Comparison of ENCODE assay signal across 25 cellular contexts in the genomic region with DNA sequence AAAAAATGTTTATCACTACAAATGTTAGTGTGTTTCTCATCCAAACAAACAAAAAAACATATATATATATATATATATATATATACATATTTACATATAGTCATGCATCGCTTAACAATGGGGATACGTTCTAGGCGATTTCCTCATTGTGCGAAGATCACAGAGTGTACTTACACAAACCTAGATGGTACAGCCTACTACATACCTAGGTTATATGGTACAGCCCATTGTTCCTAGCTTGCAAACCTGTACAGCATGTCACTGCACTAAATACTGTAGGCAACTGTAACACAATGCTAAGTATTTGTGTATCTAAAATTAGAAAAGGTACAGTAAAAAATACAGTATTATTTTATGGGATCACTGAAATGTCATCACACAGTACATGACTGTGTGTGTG. TPM values are rescaled to one million over a fixed set of nuclear protein-coding genes. Genes with fewer than 3 reads are reported as not detected.
A peak's percentile ranks its signal among the peaks of the same experiment; 100 is the strongest.
DNase-seq lines count a peak whose midpoint lies in the region; ATAC-seq and TF ChIP-seq lines count a peak whose summit lies in the region.
"Had no signal": no experiment of that assay in that cellular context is flagged by ENCODE, and none has a peak within 500 bp of the region (broad histone marks: within the 10 kb centered on the region; RNA-seq: fewer than 3 reads in every experiment).

No MANE protein-coding gene starts in this region.

- peak overlapping the region; percentile 89 for H3K27ac ChIP-seq in CD4-positive, CD25-positive, alpha-beta regulatory T cell (ENCODE audit: insufficient read depth, low read length, poor library complexity, severe bottlenecking)
- H3K27ac ChIP-seq: adrenal gland, breast epithelium had no signal

- H3K36me3 Mint-ChIP-seq in CD4-positive, CD25-positive, alpha-beta regulatory T cell = no peaks in the 10 kb centered on the region
- H3K36me3 Mint-ChIP-seq in IgD-negative memory B cell (no peaks in the 10 kb centered on the region), memory B cell (no peaks in the 10 kb centered on the region), osteocyte (ENCODE audit: unreplicated experiment) (no peaks in the 10 kb centered on the region)
- H3K36me3 Mint-ChIP-seq in activated CD8-positive, alpha-beta T cell treated with anti-CD3 and anti-CD28 coated beads, Interleukin-2, amount 10 ng/mL, durations not matched to agents 7 days and 5 days (ENCODE audit: low read depth) = peaks cover 8% of the 10 kb centered on the region
- H3K36me3 Mint-ChIP-seq: type B pancreatic cell had no signal

- H3K9me3 ChIP-seq in CD4-positive, CD25-positive, alpha-beta regulatory T cell (ENCODE audit: control insufficient read depth in 2 of 2, low read length in 2 of 2) = no peaks in the 10 kb centered on the region
- H3K9me3 ChIP-seq: adrenal gland, breast epithelium, heart right ventricle had no signal

- H3K9me3 Mint-ChIP-seq in CD4-positive, CD25-positive, alpha-beta regulatory T cell = no peaks in the 10 kb centered on the region
- H3K9me3 Mint-ChIP-seq in IgD-negative memory B cell = no peaks in the 10 kb centered on the region
- no peaks in the 10 kb centered on the region for H3K9me3 Mint-ChIP-seq in activated CD8-positive, alpha-beta T cell treated with anti-CD3 and anti-CD28 coated beads, Interleukin-2, amount 10 ng/mL, durations not matched to agents 7 days and 5 days (ENCODE audit: insufficient read depth)
- no peaks in the 10 kb centered on the region for H3K9me3 Mint-ChIP-seq in memory B cell
- no peaks in the 10 kb centered on the region for H3K9me3 Mint-ChIP-seq in osteocyte (ENCODE audit: unreplicated experiment)
- H3K9me3 Mint-ChIP-seq: stimulated activated naive CD8-positive, alpha-beta T cell treated with anti-CD3 and anti-CD28 coated beads, Interleukin-15, amount 100 ng/mL, for 72 hours; type B pancreatic cell had no signal

- H3K36me3 ChIP-seq in CD4-positive, CD25-positive, alpha-beta regulatory T cell (ENCODE audit: control insufficient read depth, insufficient read depth, low read length) = no peaks in the 10 kb centered on the region
- H3K36me3 ChIP-seq: adrenal gland, breast epithelium, heart right ventricle had no signal

- no peak for TF ChIP-seq CTCF in osteocyte (IDR thresholded peaks at IDR 0.05)

- H3K4me1 ChIP-seq in CD4-positive, CD25-positive, alpha-beta regulatory T cell (ENCODE audit: control insufficient read depth, insufficient read depth, low read length, poor library complexity, severe bottlenecking) = peaks cover 78% of the 10 kb centered on the region
- H3K4me1 ChIP-seq: breast epithelium had no signal

- CTCF ChIA-PET in activated CD8-positive, alpha-beta T cell treated with anti-CD3 and anti-CD28 coated beads, Interleukin-2, amount 10 ng/mL, durations not matched to agents 7 days and 5 days (lab: Charles Lee) = interaction anchor here (1.8 to 15.9 kb wide), 2 partner anchors 12 to 17 kb away, joined by 11 to 406 read pairs; a partner anchor contains a TSS

- H3K27me3 Mint-ChIP-seq in CD4-positive, CD25-positive, alpha-beta regulatory T cell = no peaks in the 10 kb centered on the region
- H3K27me3 Mint-ChIP-seq in IgD-negative memory B cell (peaks cover 3% of the 10 kb centered on the region), memory B cell (no peaks in the 10 kb centered on the region), osteocyte (ENCODE audit: unreplicated experiment) (no peaks in the 10 kb centered on the region)
- H3K27me3 Mint-ChIP-seq in activated CD8-positive, alpha-beta T cell treated with anti-CD3 and anti-CD28 coated beads, Interleukin-2, amount 10 ng/mL, durations not matched to agents 7 days and 5 days (ENCODE audit: low read depth) = no peaks in the 10 kb centered on the region
- H3K27me3 Mint-ChIP-seq: stimulated activated naive CD8-positive, alpha-beta T cell treated with anti-CD3 and anti-CD28 coated beads, Interleukin-15, amount 100 ng/mL, for 72 hours; type B pancreatic cell had no signal

- H3K4me1 Mint-ChIP-seq in CD4-positive, CD25-positive, alpha-beta regulatory T cell = peaks cover 18 to 79% (median 37%) of the 10 kb centered on the region in 4 donors
- H3K4me1 Mint-ChIP-seq in IgD-negative memory B cell = peaks cover 31 to 58% (median 45%) of the 10 kb centered on the region in 3 donors
- H3K4me1 Mint-ChIP-seq in activated CD8-positive, alpha-beta T cell treated with anti-CD3 and anti-CD28 coated beads, Interleukin-2, amount 10 ng/mL, durations not matched to agents 7 days and 5 days (ENCODE audit: low read depth) = peaks cover 64% of the 10 kb centered on the region
- peaks cover 30% of the 10 kb centered on the region for H3K4me1 Mint-ChIP-seq in memory B cell
- H3K4me1 Mint-ChIP-seq in osteocyte (ENCODE audit: unreplicated experiment) = peaks cover 18% of the 10 kb centered on the region

- ATAC-seq in CD4-positive, CD25-positive, alpha-beta regulatory T cell (ENCODE audit: low read depth in 2 of 2) = no peak
- no peak for ATAC-seq in activated CD8-positive, alpha-beta T cell treated with anti-CD3 and anti-CD28 coated beads, Interleukin-2, amount 10 ng/mL, durations not matched to agents 7 days and 5 days
- no peak for ATAC-seq in memory B cell (ENCODE audit: low read depth)
- no peak for ATAC-seq in esophagus mucosa
- ATAC-seq: heart right ventricle; left lobe of liver; stimulated activated naive CD8-positive, alpha-beta T cell treated with anti-CD3 and anti-CD28 coated beads, Interleukin-15, amount 100 ng/mL, for 72 hours had no signal

- H3K27me3 ChIP-seq in CD4-positive, CD25-positive, alpha-beta regulatory T cell (ENCODE audit: control insufficient read depth, insufficient read depth, low read length) = no peaks in the 10 kb centered on the region
- H3K27me3 ChIP-seq: adrenal gland had no signal

- H3K4me3 Mint-ChIP-seq in CD4-positive, CD25-positive, alpha-beta regulatory T cell = peak overlapping the region in 2 of 4 donors; percentile 80 to 90
- H3K4me3 Mint-ChIP-seq in IgD-negative memory B cell (no peak overlapping the region), memory B cell (no peak overlapping the region), osteocyte (ENCODE audit: unreplicated experiment) (no peak overlapping the region)
- peak overlapping the region; percentile 77 for H3K4me3 Mint-ChIP-seq in activated CD8-positive, alpha-beta T cell treated with anti-CD3 and anti-CD28 coated beads, Interleukin-2, amount 10 ng/mL, durations not matched to agents 7 days and 5 days
- H3K4me3 Mint-ChIP-seq: type B pancreatic cell had no signal

- POLR2A ChIA-PET in activated CD8-positive, alpha-beta T cell treated with anti-CD3 and anti-CD28 coated beads, Interleukin-2, amount 10 ng/mL, durations not matched to agents 7 days and 5 days (lab: Charles Lee) = interaction anchor here (0.5 to 17.8 kb wide), 8 partner anchors 8 to 133 kb away, joined by 3 to 1048 read pairs (median 10); a partner anchor contains a TSS

- peak in 1 of 3 donors; percentile 66 for DNase-seq in CD4-positive, CD25-positive, alpha-beta regulatory T cell
- DNase-seq in activated CD8-positive, alpha-beta T cell treated with anti-CD3 and anti-CD28 coated beads, Interleukin-2, amount 10 ng/mL, durations not matched to agents 7 days and 5 days = no peak
- no peak for DNase-seq in memory B cell (ENCODE audit: low spot score in 2 of 2)
- no peak for DNase-seq in NCI-H2029 (lab: John Stamatoyannopoulos, UW)
- no peak for DNase-seq in osteocyte (ENCODE audit: extremely low spot score, unreplicated experiment)
- no peak for DNase-seq in stimulated activated naive CD4-positive, alpha-beta T cell treated with Interleukin-2 at 50 U/mL for 16 hours (lab: John Stamatoyannopoulos, UW)
- DNase-seq: activated CD4-positive, alpha-beta T cell treated with anti-CD3 and anti-CD28 coated beads, Interleukin-2, amount 50 U/mL, for 48 hours; activated T-cell treated with anti-CD3 and anti-CD28 coated beads, Interleukin-2, amount 50 U/mL, for 48 hours; adrenal gland; dermis blood vessel endothelial cell; EL; heart right ventricle; midbrain; NCI-H146; NCI-H69; SHP77 treated with DMSO at 0.1 percent for 48 hours; stimulated activated naive CD8-positive, alpha-beta T cell treated with anti-CD3 and anti-CD28 coated beads, Interleukin-15, amount 100 ng/mL, for 72 hours had no signal

- H3K27ac Mint-ChIP-seq in CD4-positive, CD25-positive, alpha-beta regulatory T cell = peak overlapping the region in 1 of 3 donors; percentile 97
- peak overlapping the region; percentile 93 to 100 (median 98) for H3K27ac Mint-ChIP-seq in IgD-negative memory B cell
- peak overlapping the region; percentile 89 for H3K27ac Mint-ChIP-seq in activated CD8-positive, alpha-beta T cell treated with anti-CD3 and anti-CD28 coated beads, Interleukin-2, amount 10 ng/mL, durations not matched to agents 7 days and 5 days
- H3K27ac Mint-ChIP-seq in memory B cell = peak overlapping the region; percentile 97
- no peak overlapping the region for H3K27ac Mint-ChIP-seq in osteocyte (ENCODE audit: unreplicated experiment)
- H3K27ac Mint-ChIP-seq: type B pancreatic cell had no signal

- H3K4me3 ChIP-seq in CD4-positive, CD25-positive, alpha-beta regulatory T cell (ENCODE audit: low read depth, low read length) = peak overlapping the region; percentile 72
- H3K4me3 ChIP-seq: adrenal gland, breast epithelium, heart right ventricle, skin epidermis had no signal

RNA-seq across cellular contexts. Expression of a gene that starts 16.4 kb away (rescaled TPM):
- 6,725 TPM for total RNA-seq in CD4-positive, CD25-positive, alpha-beta regulatory T cell
- over 10,000 TPM; 30,486 to 36,942 (median 35,671) TPM for polyA plus RNA-seq in CD4-positive, CD25-positive, alpha-beta regulatory T cell
- 19,114 TPM for polyA plus RNA-seq in IgD-negative memory B cell
- 1,000 to 10,000 TPM; 8,800 to 8,961 TPM for total RNA-seq in activated CD8-positive, alpha-beta T cell treated with anti-CD3 and anti-CD28 coated beads, Interleukin-2, amount 10 ng/mL, durations not matched to agents 7 days and 5 days
- total RNA-seq in osteocyte (2,830 and 2,924 TPM in 2 replicates), esophagus mucosa (1,041 TPM)

RNA-seq across cellular contexts. Expression of a gene that starts 52.0 kb away (rescaled TPM):
- not detected for total RNA-seq in CD4-positive, CD25-positive, alpha-beta regulatory T cell
- not detected for polyA plus RNA-seq in CD4-positive, CD25-positive, alpha-beta regulatory T cell
- polyA plus RNA-seq in IgD-negative memory B cell = 0.20 TPM
- not detected for total RNA-seq in activated CD8-positive, alpha-beta T cell treated with anti-CD3 and anti-CD28 coated beads, Interleukin-2, amount 10 ng/mL, durations not matched to agents 7 days and 5 days
- not detected in 2 replicates for total RNA-seq in osteocyte
- 0.32 TPM for total RNA-seq in esophagus mucosa
- total RNA-seq: dermis blood vessel endothelial cell, M059J, pulmonary artery endothelial cell had no signal
